In the genomic region with DNA sequence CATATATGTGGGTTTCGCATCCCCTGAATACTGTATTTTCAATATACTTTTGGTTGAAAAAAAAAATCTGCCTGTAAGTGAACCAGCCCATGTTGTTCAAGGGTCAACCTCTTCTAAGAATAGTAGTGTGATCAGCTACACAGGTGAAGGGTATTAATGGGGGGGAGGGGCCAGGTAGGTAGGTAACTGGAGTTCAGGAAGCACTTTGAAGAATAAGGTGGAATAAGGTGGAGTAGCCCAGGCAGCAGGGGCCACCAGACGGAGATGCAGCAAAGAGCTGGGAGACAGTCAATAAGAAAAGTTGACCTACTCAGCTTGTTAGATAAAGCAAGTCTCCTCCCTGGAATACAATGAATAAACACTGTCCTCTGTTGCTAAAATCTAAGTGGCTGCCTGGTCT, we compare ENCODE assay signal across 17 cellular contexts. TPM values are rescaled to one million over a fixed set of nuclear protein-coding genes. Genes with fewer than 3 reads are reported as not detected.
DNase-seq lines count a peak whose midpoint lies in the region; ATAC-seq and TF ChIP-seq lines count a peak whose summit lies in the region.
"Had no signal": no experiment of that assay in that cellular context is flagged by ENCODE, and none has a peak within 500 bp of the region (broad histone marks: within the 10 kb centered on the region; RNA-seq: fewer than 3 reads in every experiment).

No MANE protein-coding gene starts in this region.

- no peak for DNase-seq in activated T-cell treated with anti-CD3 and anti-CD28 coated beads, Interleukin-2, amount 50 U/mL, for 72 hours
- no peak for DNase-seq in activated T-cell treated with anti-CD3 and anti-CD28 coated beads, Interleukin-2, amount 50 U/mL, for 4 hours
- no peak for DNase-seq in CD4-positive, alpha-beta T cell
- DNase-seq in NB4 (ENCODE audit: low read depth) (no peak), mesenchymal stem cell (no peak), NCI-H446 treated with DMSO at 0.1 percent for 48 hours (lab: John Stamatoyannopoulos, UW) (no peak), foreskin melanocyte (no peak)
- DNase-seq: EL, NCI-H1436, NCI-H2029 treated with DMSO at 0.1 percent for 48 hours, NCI-H510A, NCI-H774 had no signal

- no peak overlapping the region for H3K27ac ChIP-seq in CD4-positive, alpha-beta T cell (ENCODE audit: low read depth, low read length)
- no peak overlapping the region for H3K27ac ChIP-seq in mesenchymal stem cell (ENCODE audit: low read length, poor library complexity, severe bottlenecking)
- H3K27ac ChIP-seq: BLaER1 treated with 17β-estradiol and CSF1 and Interleukin-3, amounts not matched to agents 10 nM and 100 nM; RWPE1; SJSA1 had no signal

- H2BK120ac ChIP-seq in mesenchymal stem cell (ENCODE audit: low read depth, low read length): no peak overlapping the region

- H3K36me3 Mint-ChIP-seq in activated T-cell treated with anti-CD3 and anti-CD28 coated beads, Interleukin-2, amount 50 U/mL, for 72 hours (ENCODE audit: insufficient read depth in 2 of 2): peaks cover 16 to 51% of the 10 kb centered on the region in 2 donors
- peaks cover 78% of the 10 kb centered on the region for H3K36me3 Mint-ChIP-seq in activated T-cell treated with anti-CD3 and anti-CD28 coated beads, Interleukin-2, amount 50 U/mL, for 4 hours (ENCODE audit: insufficient read depth)
- peaks cover 99% of the 10 kb centered on the region for H3K36me3 Mint-ChIP-seq in CD4-positive, alpha-beta T cell (ENCODE audit: low read depth)

- ATAC-seq in activated T-cell treated with anti-CD3 and anti-CD28 coated beads, Interleukin-2, amount 50 U/mL, for 72 hours (replicated peaks in 1 of 2): no peak
- ATAC-seq in activated T-cell treated with anti-CD3 and anti-CD28 coated beads, Interleukin-2, amount 50 U/mL, for 4 hours: no peak
- ATAC-seq in CD4-positive, alpha-beta T cell (ENCODE audit: poor library complexity): no peak
- ATAC-seq in GM21737 (IDR thresholded peaks at IDR 0.05; ENCODE audit: unreplicated experiment): no peak

- no peak overlapping the region for H3K14ac ChIP-seq in mesenchymal stem cell (ENCODE audit: low read length in 2 of 2)

- no peak for TF ChIP-seq CTCF in CD4-positive, alpha-beta T cell (IDR thresholded peaks at IDR 0.05)
- TF ChIP-seq CTCF in NB4 (IDR thresholded peaks at IDR 0.05; ENCODE audit: low read depth, low read length): no peak

- H3K27ac Mint-ChIP-seq in activated T-cell treated with anti-CD3 and anti-CD28 coated beads, Interleukin-2, amount 50 U/mL, for 72 hours: peak overlapping the region; percentile 82
- H3K27ac Mint-ChIP-seq in CD4-positive, alpha-beta T cell: peak overlapping the region; percentile 28

- H2BK15ac ChIP-seq in mesenchymal stem cell (ENCODE audit: low read depth, poor library complexity, severe bottlenecking): no peak overlapping the region

- no peak overlapping the region for H3K4me3 ChIP-seq in NB4 (ENCODE audit: low read depth, low read length)
- H3K4me3 ChIP-seq in mesenchymal stem cell (ENCODE audit: insufficient read depth in 1 of 2, low read depth in 1 of 2, low read length in 2 of 2): no peak overlapping the region
- H3K4me3 ChIP-seq: BLaER1 treated with 17β-estradiol and CSF1 and Interleukin-3, amounts not matched to agents 10 nM and 100 nM; HAP-1; SJSA1 had no signal

- H3K9me3 ChIP-seq in CD4-positive, alpha-beta T cell (ENCODE audit: control insufficient read depth, low read length): no peaks in the 10 kb centered on the region
- H3K9me3 ChIP-seq in mesenchymal stem cell (ENCODE audit: control insufficient read depth, low read length): no peaks in the 10 kb centered on the region
- H3K9me3 ChIP-seq: BLaER1 treated with 17β-estradiol and CSF1 and Interleukin-3, amounts not matched to agents 10 nM and 100 nM; HAP-1; SJSA1 had no signal

- no peaks in the 10 kb centered on the region for H3K27me3 Mint-ChIP-seq in activated T-cell treated with anti-CD3 and anti-CD28 coated beads, Interleukin-2, amount 50 U/mL, for 72 hours (ENCODE audit: low read depth)
- H3K27me3 Mint-ChIP-seq in activated T-cell treated with anti-CD3 and anti-CD28 coated beads, Interleukin-2, amount 50 U/mL, for 4 hours (ENCODE audit: low read depth): no peaks in the 10 kb centered on the region
- H3K27me3 Mint-ChIP-seq in CD4-positive, alpha-beta T cell: no peaks in the 10 kb centered on the region

- no peak overlapping the region for H3K23ac ChIP-seq in mesenchymal stem cell (ENCODE audit: low read length in 2 of 2)

- WGBS in mesenchymal stem cell: 100% methylated on average over 1 of the region's 2 CpGs

- peaks cover 2% of the 10 kb centered on the region for H3K79me1 ChIP-seq in mesenchymal stem cell (replicated peaks; ENCODE audit: low read length, poor library complexity, severe bottlenecking)

- H3K4me2 ChIP-seq in mesenchymal stem cell (ENCODE audit: low read length, poor library complexity, severe bottlenecking): peak overlapping the region; percentile 11
- H3K4me2 ChIP-seq: BLaER1 treated with 17β-estradiol and CSF1 and Interleukin-3, amounts not matched to agents 10 nM and 100 nM had no signal

- no peak overlapping the region for H3K4ac ChIP-seq in mesenchymal stem cell (ENCODE audit: low read depth in 1 of 2, low read length in 2 of 2)

- no peak overlapping the region for H3K18ac ChIP-seq in mesenchymal stem cell (ENCODE audit: low read depth in 1 of 2, low read length in 2 of 2)

- no peaks in the 10 kb centered on the region for H3K9me3 Mint-ChIP-seq in activated T-cell treated with anti-CD3 and anti-CD28 coated beads, Interleukin-2, amount 50 U/mL, for 72 hours
- no peaks in the 10 kb centered on the region for H3K9me3 Mint-ChIP-seq in activated T-cell treated with anti-CD3 and anti-CD28 coated beads, Interleukin-2, amount 50 U/mL, for 4 hours
- no peaks in the 10 kb centered on the region for H3K9me3 Mint-ChIP-seq in CD4-positive, alpha-beta T cell

- H3K4me3 Mint-ChIP-seq in activated T-cell treated with anti-CD3 and anti-CD28 coated beads, Interleukin-2, amount 50 U/mL, for 72 hours: no peak overlapping the region
- no peak overlapping the region for H3K4me3 Mint-ChIP-seq in activated T-cell treated with anti-CD3 and anti-CD28 coated beads, Interleukin-2, amount 50 U/mL, for 4 hours
- peak overlapping the region; percentile 46 for H3K4me3 Mint-ChIP-seq in CD4-positive, alpha-beta T cell

- no peak overlapping the region for H2AK5ac ChIP-seq in mesenchymal stem cell (ENCODE audit: low read length, severe bottlenecking)

- no peak overlapping the region for H2BK12ac ChIP-seq in mesenchymal stem cell (ENCODE audit: low read length in 2 of 2)

- CTCF ChIA-PET in CD4-positive, alpha-beta T cell (lab: Charles Lee): interaction anchor here (1.1 to 1.9 kb wide), 2 partner anchors 10 to 32 kb away, joined by 3 to 7 read pairs; a partner anchor contains a TSS

- no peak overlapping the region for H3K9ac ChIP-seq in mesenchymal stem cell (ENCODE audit: low read length)
- H3K9ac ChIP-seq: BLaER1 treated with 17β-estradiol and CSF1 and Interleukin-3, amounts not matched to agents 10 nM and 100 nM had no signal

- H3K36me3 ChIP-seq in mesenchymal stem cell (ENCODE audit: control insufficient read depth in 1 of 2, insufficient read depth in 2 of 2, low read depth in 1 of 2, low read length in 2 of 2): peaks cover 10 to 95% of the 10 kb centered on the region in 2 experiments

- intact Hi-C loops in CD4-positive, alpha-beta T cell (cut with DNase I, micrococcal nuclease): no loop called here

- no peak overlapping the region for H4K8ac ChIP-seq in mesenchymal stem cell (ENCODE audit: low read length)

- H2BK5ac ChIP-seq in mesenchymal stem cell (ENCODE audit: low read depth, low read length, poor library complexity, severe bottlenecking): no peak overlapping the region

- POLR2A ChIA-PET in CD4-positive, alpha-beta T cell (lab: Charles Lee): interaction anchor here (1.3 to 3.9 kb wide), 5 partner anchors 9 to 35 kb away, joined by 3 to 53 read pairs (median 5); a partner anchor contains a TSS

- peaks cover 5% of the 10 kb centered on the region for H3K4me1 ChIP-seq in mesenchymal stem cell (ENCODE audit: control insufficient read depth, insufficient read depth, low read depth, low read length)
- H3K4me1 ChIP-seq: SJSA1 had no signal

- TF ChIP-seq POLR2A in NB4 (IDR thresholded peaks at IDR 0.05; ENCODE audit: extremely low read depth, insufficient read length): peak; percentile 32

- H4K91ac ChIP-seq in mesenchymal stem cell (ENCODE audit: low read length): no peak overlapping the region

- no peaks in the 10 kb centered on the region for H3K27me3 ChIP-seq in CD4-positive, alpha-beta T cell (ENCODE audit: control insufficient read depth, insufficient read depth, low read length)
- H3K27me3 ChIP-seq in mesenchymal stem cell (ENCODE audit: control insufficient read depth in 1 of 2, insufficient read depth in 1 of 2, low read length in 2 of 2): no peaks in the 10 kb centered on the region
- H3K27me3 ChIP-seq: BLaER1 treated with 17β-estradiol and CSF1 and Interleukin-3, amounts not matched to agents 10 nM and 100 nM; SJSA1 had no signal

- no peak overlapping the region for H2AFZ ChIP-seq in mesenchymal stem cell (ENCODE audit: low read depth, low read length)

- H3K4me1 Mint-ChIP-seq in activated T-cell treated with anti-CD3 and anti-CD28 coated beads, Interleukin-2, amount 50 U/mL, for 72 hours (ENCODE audit: low read depth): peaks cover 92% of the 10 kb centered on the region
- H3K4me1 Mint-ChIP-seq in activated T-cell treated with anti-CD3 and anti-CD28 coated beads, Interleukin-2, amount 50 U/mL, for 4 hours (ENCODE audit: low read depth): peaks cover 90% of the 10 kb centered on the region
- H3K4me1 Mint-ChIP-seq in CD4-positive, alpha-beta T cell (ENCODE audit: low read depth): peaks cover 97% of the 10 kb centered on the region

RNA-seq across cellular contexts. Expression of a gene that starts 9.3 kb away (rescaled TPM):
- total RNA-seq in activated T-cell treated with anti-CD3 and anti-CD28 coated beads, Interleukin-2, amount 50 U/mL, for 72 hours: 1,000 to 10,000 TPM; 1,381 to 1,488 TPM
- total RNA-seq in activated T-cell treated with anti-CD3 and anti-CD28 coated beads, Interleukin-2, amount 50 U/mL, for 4 hours: 1,000 to 10,000 TPM; 1,514 to 1,661 (median 1,615) TPM
- total RNA-seq in CD4-positive, alpha-beta T cell: 100 to 1,000 TPM; 559 to 605 TPM
- polyA plus RNA-seq in mesenchymal stem cell (2013, experiment 1 of 2): 433 TPM
- 458 TPM for polyA plus RNA-seq in mesenchymal stem cell (2013, experiment 2 of 2)

RNA-seq across cellular contexts. Expression of a gene that starts 43.7 kb away (rescaled TPM):
- not detected for total RNA-seq in activated T-cell treated with anti-CD3 and anti-CD28 coated beads, Interleukin-2, amount 50 U/mL, for 72 hours
- total RNA-seq in activated T-cell treated with anti-CD3 and anti-CD28 coated beads, Interleukin-2, amount 50 U/mL, for 4 hours: under 1 TPM in 2 of 3 donors, not detected in 1; 0.08 TPM
- under 1 TPM in 1 of 2 experiments, not detected in 1; 0.22 TPM for total RNA-seq in CD4-positive, alpha-beta T cell
- not detected for polyA plus RNA-seq in mesenchymal stem cell (2013, experiment 1 of 2)
- not detected for polyA plus RNA-seq in mesenchymal stem cell (2013, experiment 2 of 2)
- total RNA-seq: SJSA1 had no signal
